In the genomic region with DNA sequence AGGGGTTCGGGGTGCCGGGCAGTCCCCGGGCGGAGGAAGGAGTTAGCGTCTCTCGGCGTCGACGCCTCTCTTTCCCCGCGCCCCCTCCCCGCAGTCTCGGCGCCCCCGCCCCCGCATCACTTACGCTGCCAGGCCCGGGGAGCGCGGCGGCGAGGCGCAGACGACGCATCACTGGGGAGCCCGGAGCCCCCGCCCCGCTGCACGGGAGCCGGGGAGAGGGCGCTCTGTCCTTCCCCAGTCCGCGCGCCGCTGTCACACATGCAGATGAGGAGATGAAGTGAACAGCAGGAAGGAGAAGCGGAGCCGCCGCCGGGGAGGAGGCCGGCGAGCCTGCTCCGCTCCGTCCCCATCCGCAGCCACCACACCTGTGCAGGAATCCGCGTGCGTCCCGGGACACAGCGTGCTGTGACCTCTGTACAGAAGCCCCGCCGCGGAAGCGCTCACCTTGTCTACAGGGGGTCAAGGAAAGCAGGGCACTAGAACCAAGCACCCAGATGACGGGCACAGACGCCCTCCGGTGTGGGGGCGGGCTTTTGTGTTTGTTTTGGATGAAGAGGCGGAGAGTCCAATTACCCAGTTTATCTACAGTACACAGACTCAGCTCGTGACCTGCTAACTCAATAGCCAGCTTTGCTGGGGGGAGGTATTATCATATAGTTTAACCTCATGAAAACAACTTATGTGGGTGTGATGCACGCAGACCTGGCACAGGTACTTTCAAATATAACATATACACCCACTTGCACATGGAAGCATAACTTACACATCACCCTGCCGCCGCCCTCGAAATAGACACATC, we compare ENCODE assay signal across 1 cellular context.
TF ChIP-seq lines count a peak whose summit lies in the region.

No MANE protein-coding gene starts in this region.

TF ChIP-seq in K562, 482 proteins besides CTCF, POLR2A, EP300 and RAD21 (continued from another document and continues in another):
- TF ChIP-seq, protein P1, sequence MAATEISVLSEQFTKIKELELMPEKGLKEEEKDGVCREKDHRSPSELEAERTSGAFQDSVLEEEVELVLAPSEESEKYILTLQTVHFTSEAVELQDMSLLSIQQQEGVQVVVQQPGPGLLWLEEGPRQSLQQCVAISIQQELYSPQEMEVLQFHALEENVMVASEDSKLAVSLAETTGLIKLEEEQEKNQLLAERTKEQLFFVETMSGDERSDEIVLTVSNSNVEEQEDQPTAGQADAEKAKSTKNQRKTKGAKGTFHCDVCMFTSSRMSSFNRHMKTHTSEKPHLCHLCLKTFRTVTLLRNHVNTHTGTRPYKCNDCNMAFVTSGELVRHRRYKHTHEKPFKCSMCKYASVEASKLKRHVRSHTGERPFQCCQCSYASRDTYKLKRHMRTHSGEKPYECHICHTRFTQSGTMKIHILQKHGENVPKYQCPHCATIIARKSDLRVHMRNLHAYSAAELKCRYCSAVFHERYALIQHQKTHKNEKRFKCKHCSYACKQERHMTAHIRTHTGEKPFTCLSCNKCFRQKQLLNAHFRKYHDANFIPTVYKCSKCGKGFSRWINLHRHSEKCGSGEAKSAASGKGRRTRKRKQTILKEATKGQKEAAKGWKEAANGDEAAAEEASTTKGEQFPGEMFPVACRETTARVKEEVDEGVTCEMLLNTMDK (IDR thresholded peaks at IDR 0.05; ENCODE audit: borderline replicate concordance, insufficient read depth, low read depth, low read length, poor library complexity, severe bottlenecking), result no peak
- TF ChIP-seq, protein P2, sequence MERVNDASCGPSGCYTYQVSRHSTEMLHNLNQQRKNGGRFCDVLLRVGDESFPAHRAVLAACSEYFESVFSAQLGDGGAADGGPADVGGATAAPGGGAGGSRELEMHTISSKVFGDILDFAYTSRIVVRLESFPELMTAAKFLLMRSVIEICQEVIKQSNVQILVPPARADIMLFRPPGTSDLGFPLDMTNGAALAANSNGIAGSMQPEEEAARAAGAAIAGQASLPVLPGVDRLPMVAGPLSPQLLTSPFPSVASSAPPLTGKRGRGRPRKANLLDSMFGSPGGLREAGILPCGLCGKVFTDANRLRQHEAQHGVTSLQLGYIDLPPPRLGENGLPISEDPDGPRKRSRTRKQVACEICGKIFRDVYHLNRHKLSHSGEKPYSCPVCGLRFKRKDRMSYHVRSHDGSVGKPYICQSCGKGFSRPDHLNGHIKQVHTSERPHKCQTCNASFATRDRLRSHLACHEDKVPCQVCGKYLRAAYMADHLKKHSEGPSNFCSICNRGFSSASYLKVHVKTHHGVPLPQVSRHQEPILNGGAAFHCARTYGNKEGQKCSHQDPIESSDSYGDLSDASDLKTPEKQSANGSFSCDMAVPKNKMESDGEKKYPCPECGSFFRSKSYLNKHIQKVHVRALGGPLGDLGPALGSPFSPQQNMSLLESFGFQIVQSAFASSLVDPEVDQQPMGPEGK (CRISPR knock-in tag; IDR thresholded peaks at IDR 0.05; ENCODE audit: borderline replicate concordance), result no peak
- peak; percentile 47; the same call in 1 of the 2 replicates for TF ChIP-seq MTA2 (IDR thresholded peaks at IDR 0.05; ENCODE audit: low read depth)
- TF ChIP-seq ZZZ3 (IDR thresholded peaks at IDR 0.05), result no peak
- no peak for TF ChIP-seq HNRNPK (IDR thresholded peaks at IDR 0.05; ENCODE audit: low read depth, low read length, poor library complexity, severe bottlenecking)
- no peak for TF ChIP-seq SRSF7 (optimal IDR thresholded peaks at IDR 0.05; ENCODE audit: low read depth, low read length)
- TF ChIP-seq POLR2G (IDR thresholded peaks at IDR 0.05; ENCODE audit: low read depth, low read length), result no peak
- TF ChIP-seq NCOR1 (IDR thresholded peaks at IDR 0.05), result peak; percentile 65; the same call in 1 of the 2 replicates
- TF ChIP-seq BHLHE40 (IDR thresholded peaks at IDR 0.05; ENCODE audit: low read length), result peak; percentile 89
- TF ChIP-seq, protein P3, sequence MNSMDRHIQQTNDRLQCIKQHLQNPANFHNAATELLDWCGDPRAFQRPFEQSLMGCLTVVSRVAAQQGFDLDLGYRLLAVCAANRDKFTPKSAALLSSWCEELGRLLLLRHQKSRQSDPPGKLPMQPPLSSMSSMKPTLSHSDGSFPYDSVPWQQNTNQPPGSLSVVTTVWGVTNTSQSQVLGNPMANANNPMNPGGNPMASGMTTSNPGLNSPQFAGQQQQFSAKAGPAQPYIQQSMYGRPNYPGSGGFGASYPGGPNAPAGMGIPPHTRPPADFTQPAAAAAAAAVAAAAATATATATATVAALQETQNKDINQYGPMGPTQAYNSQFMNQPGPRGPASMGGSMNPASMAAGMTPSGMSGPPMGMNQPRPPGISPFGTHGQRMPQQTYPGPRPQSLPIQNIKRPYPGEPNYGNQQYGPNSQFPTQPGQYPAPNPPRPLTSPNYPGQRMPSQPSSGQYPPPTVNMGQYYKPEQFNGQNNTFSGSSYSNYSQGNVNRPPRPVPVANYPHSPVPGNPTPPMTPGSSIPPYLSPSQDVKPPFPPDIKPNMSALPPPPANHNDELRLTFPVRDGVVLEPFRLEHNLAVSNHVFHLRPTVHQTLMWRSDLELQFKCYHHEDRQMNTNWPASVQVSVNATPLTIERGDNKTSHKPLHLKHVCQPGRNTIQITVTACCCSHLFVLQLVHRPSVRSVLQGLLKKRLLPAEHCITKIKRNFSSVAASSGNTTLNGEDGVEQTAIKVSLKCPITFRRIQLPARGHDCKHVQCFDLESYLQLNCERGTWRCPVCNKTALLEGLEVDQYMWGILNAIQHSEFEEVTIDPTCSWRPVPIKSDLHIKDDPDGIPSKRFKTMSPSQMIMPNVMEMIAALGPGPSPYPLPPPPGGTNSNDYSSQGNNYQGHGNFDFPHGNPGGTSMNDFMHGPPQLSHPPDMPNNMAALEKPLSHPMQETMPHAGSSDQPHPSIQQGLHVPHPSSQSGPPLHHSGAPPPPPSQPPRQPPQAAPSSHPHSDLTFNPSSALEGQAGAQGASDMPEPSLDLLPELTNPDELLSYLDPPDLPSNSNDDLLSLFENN (IDR thresholded peaks at IDR 0.05; ENCODE audit: low read depth in 2 of 2, low read length in 2 of 2), result 0 out of 4 replicates have a peak, but pooled peaks of 1 of the 2 experiments have one; percentile 31
- TF ChIP-seq, protein P4, sequence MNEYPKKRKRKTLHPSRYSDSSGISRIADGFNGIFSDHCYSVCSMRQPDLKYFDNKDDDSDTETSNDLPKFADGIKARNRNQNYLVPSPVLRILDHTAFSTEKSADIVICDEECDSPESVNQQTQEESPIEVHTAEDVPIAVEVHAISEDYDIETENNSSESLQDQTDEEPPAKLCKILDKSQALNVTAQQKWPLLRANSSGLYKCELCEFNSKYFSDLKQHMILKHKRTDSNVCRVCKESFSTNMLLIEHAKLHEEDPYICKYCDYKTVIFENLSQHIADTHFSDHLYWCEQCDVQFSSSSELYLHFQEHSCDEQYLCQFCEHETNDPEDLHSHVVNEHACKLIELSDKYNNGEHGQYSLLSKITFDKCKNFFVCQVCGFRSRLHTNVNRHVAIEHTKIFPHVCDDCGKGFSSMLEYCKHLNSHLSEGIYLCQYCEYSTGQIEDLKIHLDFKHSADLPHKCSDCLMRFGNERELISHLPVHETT (CRISPR knock-in tag; conservative IDR thresholded peaks at IDR 0.05 in 1 of 2, IDR thresholded peaks at IDR 0.05 in 1 of 2), result no peak
- no peak for TF ChIP-seq POLR3G (IDR thresholded peaks at IDR 0.05; ENCODE audit: extremely low read depth, insufficient read length, insufficient replicate concordance)
- TF ChIP-seq CBFA2T2 (conservative IDR thresholded peaks at IDR 0.05), result peak; percentile 78
- TF ChIP-seq NCOA4 (IDR thresholded peaks at IDR 0.05; ENCODE audit: partially characterized antibody), result no peak
- no peak for TF ChIP-seq XRCC3 (IDR thresholded peaks at IDR 0.05)
- no peak for TF ChIP-seq ILF3 (IDR thresholded peaks at IDR 0.05; ENCODE audit: borderline replicate concordance)
- no peak for TF ChIP-seq RUNX1 (IDR thresholded peaks at IDR 0.05; ENCODE audit: low read depth)
- no peak for TF ChIP-seq ZNF668 (CRISPR knock-in tag; IDR thresholded peaks at IDR 0.05)
- no peak for TF ChIP-seq WHSC1 (IDR thresholded peaks at IDR 0.05; ENCODE audit: low read length)
- TF ChIP-seq, protein P5, sequence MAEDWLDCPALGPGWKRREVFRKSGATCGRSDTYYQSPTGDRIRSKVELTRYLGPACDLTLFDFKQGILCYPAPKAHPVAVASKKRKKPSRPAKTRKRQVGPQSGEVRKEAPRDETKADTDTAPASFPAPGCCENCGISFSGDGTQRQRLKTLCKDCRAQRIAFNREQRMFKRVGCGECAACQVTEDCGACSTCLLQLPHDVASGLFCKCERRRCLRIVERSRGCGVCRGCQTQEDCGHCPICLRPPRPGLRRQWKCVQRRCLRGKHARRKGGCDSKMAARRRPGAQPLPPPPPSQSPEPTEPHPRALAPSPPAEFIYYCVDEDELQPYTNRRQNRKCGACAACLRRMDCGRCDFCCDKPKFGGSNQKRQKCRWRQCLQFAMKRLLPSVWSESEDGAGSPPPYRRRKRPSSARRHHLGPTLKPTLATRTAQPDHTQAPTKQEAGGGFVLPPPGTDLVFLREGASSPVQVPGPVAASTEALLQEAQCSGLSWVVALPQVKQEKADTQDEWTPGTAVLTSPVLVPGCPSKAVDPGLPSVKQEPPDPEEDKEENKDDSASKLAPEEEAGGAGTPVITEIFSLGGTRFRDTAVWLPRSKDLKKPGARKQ (CRISPR knock-in tag; IDR thresholded peaks at IDR 0.05), result no peak
- TF ChIP-seq RNF2 (IDR thresholded peaks at IDR 0.05), result no peak
- no peak for TF ChIP-seq ZNF778 (CRISPR knock-in tag; IDR thresholded peaks at IDR 0.05)
- TF ChIP-seq ZNF77 (CRISPR knock-in tag; IDR thresholded peaks at IDR 0.05), result no peak
- TF ChIP-seq EHMT2 (IDR thresholded peaks at IDR 0.05), result no peak
- TF ChIP-seq NCOA6 (IDR thresholded peaks at IDR 0.05), result no peak
- TF ChIP-seq, protein P6, sequence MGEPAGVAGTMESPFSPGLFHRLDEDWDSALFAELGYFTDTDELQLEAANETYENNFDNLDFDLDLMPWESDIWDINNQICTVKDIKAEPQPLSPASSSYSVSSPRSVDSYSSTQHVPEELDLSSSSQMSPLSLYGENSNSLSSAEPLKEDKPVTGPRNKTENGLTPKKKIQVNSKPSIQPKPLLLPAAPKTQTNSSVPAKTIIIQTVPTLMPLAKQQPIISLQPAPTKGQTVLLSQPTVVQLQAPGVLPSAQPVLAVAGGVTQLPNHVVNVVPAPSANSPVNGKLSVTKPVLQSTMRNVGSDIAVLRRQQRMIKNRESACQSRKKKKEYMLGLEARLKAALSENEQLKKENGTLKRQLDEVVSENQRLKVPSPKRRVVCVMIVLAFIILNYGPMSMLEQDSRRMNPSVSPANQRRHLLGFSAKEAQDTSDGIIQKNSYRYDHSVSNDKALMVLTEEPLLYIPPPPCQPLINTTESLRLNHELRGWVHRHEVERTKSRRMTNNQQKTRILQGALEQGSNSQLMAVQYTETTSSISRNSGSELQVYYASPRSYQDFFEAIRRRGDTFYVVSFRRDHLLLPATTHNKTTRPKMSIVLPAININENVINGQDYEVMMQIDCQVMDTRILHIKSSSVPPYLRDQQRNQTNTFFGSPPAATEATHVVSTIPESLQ (CRISPR knock-in tag; IDR thresholded peaks at IDR 0.05), result no peak
- no peak for TF ChIP-seq ZNF695 (CRISPR knock-in tag; IDR thresholded peaks at IDR 0.05)
- no peak for TF ChIP-seq ZNF134 (CRISPR knock-in tag; conservative IDR thresholded peaks at IDR 0.05)
- peak; percentile 37 to 53; a peak in 2 of 4 replicates for TF ChIP-seq KDM1A (IDR thresholded peaks at IDR 0.05)
- TF ChIP-seq, protein P7, sequence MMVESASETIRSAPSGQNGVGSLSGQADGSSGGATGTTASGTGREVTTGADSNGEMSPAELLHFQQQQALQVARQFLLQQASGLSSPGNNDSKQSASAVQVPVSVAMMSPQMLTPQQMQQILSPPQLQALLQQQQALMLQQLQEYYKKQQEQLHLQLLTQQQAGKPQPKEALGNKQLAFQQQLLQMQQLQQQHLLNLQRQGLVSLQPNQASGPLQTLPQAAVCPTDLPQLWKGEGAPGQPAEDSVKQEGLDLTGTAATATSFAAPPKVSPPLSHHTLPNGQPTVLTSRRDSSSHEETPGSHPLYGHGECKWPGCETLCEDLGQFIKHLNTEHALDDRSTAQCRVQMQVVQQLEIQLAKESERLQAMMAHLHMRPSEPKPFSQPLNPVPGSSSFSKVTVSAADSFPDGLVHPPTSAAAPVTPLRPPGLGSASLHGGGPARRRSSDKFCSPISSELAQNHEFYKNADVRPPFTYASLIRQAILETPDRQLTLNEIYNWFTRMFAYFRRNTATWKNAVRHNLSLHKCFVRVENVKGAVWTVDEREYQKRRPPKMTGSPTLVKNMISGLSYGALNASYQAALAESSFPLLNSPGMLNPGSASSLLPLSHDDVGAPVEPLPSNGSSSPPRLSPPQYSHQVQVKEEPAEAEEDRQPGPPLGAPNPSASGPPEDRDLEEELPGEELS (CRISPR knock-in tag; IDR thresholded peaks at IDR 0.05; ENCODE audit: borderline replicate concordance), result no peak
- TF ChIP-seq MXI1 (IDR thresholded peaks at IDR 0.05; ENCODE audit: low read depth, low read length), result no peak
- TF ChIP-seq, protein P8, sequence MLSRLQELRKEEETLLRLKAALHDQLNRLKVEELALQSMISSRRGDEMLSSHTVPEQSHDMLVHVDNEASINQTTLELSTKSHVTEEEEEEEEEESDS (CRISPR knock-in tag; IDR thresholded peaks at IDR 0.05), result no peak
- TF ChIP-seq PRPF4 (IDR thresholded peaks at IDR 0.05; ENCODE audit: insufficient read depth, low read depth, low read length, poor library complexity, severe bottlenecking), result no peak
- no peak for TF ChIP-seq TBP (optimal IDR thresholded peaks at IDR 0.05; ENCODE audit: low read depth, low read length)
- TF ChIP-seq L3MBTL2 (IDR thresholded peaks at IDR 0.05), result peak; percentile 30; the same call in 1 of the 2 replicates
- TF ChIP-seq, protein P9, sequence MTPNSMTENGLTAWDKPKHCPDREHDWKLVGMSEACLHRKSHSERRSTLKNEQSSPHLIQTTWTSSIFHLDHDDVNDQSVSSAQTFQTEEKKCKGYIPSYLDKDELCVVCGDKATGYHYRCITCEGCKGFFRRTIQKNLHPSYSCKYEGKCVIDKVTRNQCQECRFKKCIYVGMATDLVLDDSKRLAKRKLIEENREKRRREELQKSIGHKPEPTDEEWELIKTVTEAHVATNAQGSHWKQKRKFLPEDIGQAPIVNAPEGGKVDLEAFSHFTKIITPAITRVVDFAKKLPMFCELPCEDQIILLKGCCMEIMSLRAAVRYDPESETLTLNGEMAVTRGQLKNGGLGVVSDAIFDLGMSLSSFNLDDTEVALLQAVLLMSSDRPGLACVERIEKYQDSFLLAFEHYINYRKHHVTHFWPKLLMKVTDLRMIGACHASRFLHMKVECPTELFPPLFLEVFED (CRISPR knock-in tag; conservative IDR thresholded peaks at IDR 0.05), result no peak
- no peak for TF ChIP-seq SRSF3 (IDR thresholded peaks at IDR 0.05; ENCODE audit: insufficient read depth, low read length)
- TF ChIP-seq BRD4 (IDR thresholded peaks at IDR 0.05), result no peak
- no peak for TF ChIP-seq KLF13 (tag; IDR thresholded peaks at IDR 0.05; ENCODE audit: borderline replicate concordance, low read depth)
- TF ChIP-seq OTX1 (CRISPR knock-in tag; IDR thresholded peaks at IDR 0.05), result no peak
- TF ChIP-seq SMAD4 (CRISPR knock-in tag; conservative IDR thresholded peaks at IDR 0.05), result peak; percentile 70
- peak; percentile 28 for TF ChIP-seq CCNT2 (IDR thresholded peaks at IDR 0.05; ENCODE audit: borderline replicate concordance, extremely low read depth, insufficient read length, low read depth, low read length)
- TF ChIP-seq ZNF217 (CRISPR knock-in tag; IDR thresholded peaks at IDR 0.05), result no peak
- TF ChIP-seq MAFK (IDR thresholded peaks at IDR 0.05; ENCODE audit: low read length), result no peak
